Comparison of ENCODE assay signal across 17 cellular contexts in the genomic region with DNA sequence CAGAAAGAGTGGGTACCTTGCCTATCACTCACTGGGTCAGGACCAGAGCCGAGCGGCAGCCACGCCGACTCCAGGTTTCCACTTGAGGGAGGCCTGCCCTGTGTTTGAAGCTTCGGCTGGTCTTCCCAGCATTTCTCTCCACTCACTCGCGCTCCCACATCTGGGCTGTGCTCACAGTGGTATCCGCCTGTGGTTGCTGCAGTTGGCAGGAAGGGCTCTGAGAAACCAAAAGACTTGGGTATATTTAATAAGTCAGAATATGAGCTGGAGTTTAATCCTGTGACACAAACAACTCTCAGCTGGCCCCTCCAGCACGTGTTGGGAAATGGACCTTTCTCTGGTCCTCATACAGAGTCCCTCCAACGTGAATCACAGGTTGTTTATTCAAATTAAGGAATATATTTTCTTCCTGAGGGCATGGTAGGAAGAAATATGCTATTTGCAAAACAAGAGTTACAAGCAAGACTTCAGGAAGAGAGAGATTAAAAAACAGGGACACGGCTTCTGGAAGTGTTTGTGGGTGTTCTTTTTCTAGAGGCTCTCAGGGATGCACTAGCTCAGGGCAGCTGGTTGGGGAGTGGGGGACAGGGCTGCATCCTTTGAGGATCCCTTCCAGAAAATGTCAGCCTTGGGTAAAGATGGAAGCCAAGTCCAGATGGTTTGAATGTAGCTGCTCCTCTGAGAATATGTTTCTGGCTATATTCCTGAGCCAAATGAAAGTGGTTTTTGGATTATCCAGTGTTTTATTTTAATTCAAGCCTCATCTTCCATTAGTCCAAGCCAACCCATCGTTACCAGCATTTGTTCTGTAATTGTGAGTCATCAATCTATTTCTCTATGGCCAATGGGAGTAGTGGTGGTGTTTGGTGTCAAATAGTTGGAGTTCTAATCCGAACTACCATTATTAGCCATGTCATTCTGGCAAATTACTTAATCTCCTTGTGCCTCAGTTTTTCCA.
A peak's percentile ranks its signal among the peaks of the same experiment; 100 is the strongest.
DNase-seq lines count a peak whose midpoint lies in the region; ATAC-seq and TF ChIP-seq lines count a peak whose summit lies in the region.
"Had no signal": no experiment of that assay in that cellular context is flagged by ENCODE, and none has a peak within 500 bp of the region (broad histone marks: within the 10 kb centered on the region; RNA-seq: fewer than 3 reads in every experiment).

No MANE protein-coding gene starts in this region.

- ATAC-seq in HG02981 (IDR thresholded peaks at IDR 0.05; ENCODE audit: unreplicated experiment) (no peak), psoas muscle (no peak)
- ATAC-seq: stimulated activated naive B cell treated with anti-CD40 and anti-IgM and Interleukin-4, amounts not matched to agents 10 μg/mL and 1 μg/mL and 100 μg/mL, for 72 hours had no signal

- intact Hi-C loops in psoas muscle (cut with DNase I): no loop called here

- no peaks in the 10 kb centered on the region for H3K4me1 ChIP-seq in psoas muscle
- H3K4me1 ChIP-seq: tibial nerve had no signal

- H3K4me3 ChIP-seq in cardiac fibroblast (replicated peaks in 1 of 2; ENCODE audit: low read depth in 2 of 2, low read length in 2 of 2): no peak overlapping the region
- H3K4me3 ChIP-seq in psoas muscle: no peak overlapping the region
- H3K4me3 ChIP-seq: lung, SJSA1, tibial nerve had no signal

- TF ChIP-seq CTCF in cardiac fibroblast (IDR thresholded peaks at IDR 0.05; ENCODE audit: low read depth, low read length) (no peak), psoas muscle (IDR thresholded peaks at IDR 0.05) (no peak)

- no peak overlapping the region for H3K27ac ChIP-seq in psoas muscle
- H3K27ac ChIP-seq: SJSA1, tibial nerve had no signal

- H3K9me3 ChIP-seq in psoas muscle: peaks cover 6% of the 10 kb centered on the region
- H3K9me3 ChIP-seq: SJSA1 had no signal

- H3K27me3 ChIP-seq in psoas muscle (ENCODE audit: insufficient read depth in 3 of 3, low read length in 2 of 3): no peaks in the 10 kb centered on the region
- H3K27me3 ChIP-seq: SJSA1, tibial nerve had no signal

- H3K36me3 ChIP-seq in psoas muscle (ENCODE audit: insufficient read depth in 1 of 2, low read depth in 1 of 2): no peaks in the 10 kb centered on the region
- H3K36me3 ChIP-seq: SJSA1, tibial nerve had no signal

- DNase-seq in AG08395 (ENCODE audit: low spot score) (peak; percentile 73), HT1080 (ENCODE audit: low read depth) (peak; percentile 21), cardiac fibroblast (ENCODE audit: low read depth in 2 of 2) (peak; percentile 17 to 33), iris pigment epithelial cell (ENCODE audit: low read depth) (peak; percentile 17), inferior parietal cortex (ENCODE audit: extremely low spot score) (no peak), psoas muscle (no peak), MV-4-11 (lab: John Stamatoyannopoulos, UW) (no peak)
- DNase-seq: CD4-positive, CD25-positive, alpha-beta regulatory T cell; HFFc6; immature natural killer cell; NCI-H2029; NCI-H524; stimulated activated naive B cell treated with anti-CD40 and anti-IgM and Interleukin-4, amounts not matched to agents 10 μg/mL and 1 μg/mL and 100 μg/mL, for 72 hours had no signal

- WGBS in psoas muscle, 3 donors: 49 to 61% (median 51%) methylated on average over 13 of the region's 13 CpGs

Comparison
In these comparisons a context has a peak if more than half of its experiments do, and no peak if none do; other contexts are left out.
1. DNase-seq: peak in AG08395 (single experiment), HT1080 (single experiment), cardiac fibroblast (2 of 2) and iris pigment epithelial cell (single experiment); none in inferior parietal cortex (single experiment), psoas muscle (0 of 2) and MV-4-11 (single experiment).